In genomic region chr14:78947681-78948080, GRCh38 we compare ENCODE assay signal across 34 cellular contexts.
"Had no signal": no experiment of that assay in that cellular context is flagged by ENCODE, and none has a peak within 500 bp of the region (broad histone marks: within the 10 kb centered on the region; RNA-seq: fewer than 3 reads in every experiment).

No MANE protein-coding gene starts in this region.

- H3K4me3 ChIP-seq: MG63 had no signal

- H3K27me3 ChIP-seq: MG63 had no signal

- H3K27ac ChIP-seq: KMS-11 had no signal

- DNase-seq: Karpas-422, Kasumi-1, MG63, MM.1S, MV-4-11, NCI-H1048, NCI-H1092, NCI-H1092 treated with DMSO at 0.1 percent for 48 hours, NCI-H1105, NCI-H1105 treated with DMSO at 0.1 percent for 48 hours, NCI-H1417, NCI-H1417 treated with DMSO at 0.1 percent for 48 hours, NCI-H1436, NCI-H1436 treated with DMSO at 0.1 percent for 48 hours, NCI-H146, NCI-H1694 treated with DMSO at 0.1 percent for 48 hours, NCI-H187, NCI-H187 treated with DMSO at 0.1 percent for 48 hours, NCI-H1930, NCI-H2029, NCI-H2029 treated with DMSO at 0.1 percent for 48 hours, NCI-H2081, NCI-H2081 treated with DMSO at 0.1 percent for 48 hours, NCI-H2107, NCI-H2171, NCI-H2171 treated with DMSO at 0.1 percent for 48 hours, NCI-H2227 treated with DMSO at 0.1 percent for 48 hours, NCI-H226, NCI-H345, NCI-H446, NCI-H446 treated with DMSO at 0.1 percent for 48 hours, NCI-H510A, NCI-H510A treated with DMSO at 0.1 percent for 48 hours had no signal

- H3K4me2 ChIP-seq: KMS-11 had no signal

- H3K9ac ChIP-seq: KMS-11 had no signal

- H3K36me3 ChIP-seq: MG63 had no signal

- H3K9me3 ChIP-seq: MG63 had no signal
